8 cellular contexts compared by ENCODE assay signal in genomic region chr17:62423647-62424461, GRCh38. TPM values are rescaled to one million over a fixed set of nuclear protein-coding genes. Genes with fewer than 3 reads are reported as not detected.
DNase-seq lines count a peak whose midpoint lies in the region; ATAC-seq and TF ChIP-seq lines count a peak whose summit lies in the region.
"Not testable (repeated sequence)": the region's sequence is repeated elsewhere in the genome, so short reads cannot be mapped to it uniquely, and the experiment has no call there.

Gene METTL2A (plus strand): TSS chr17:62423897. CDS start chr17:62423903, 6 bp downstream.

- not testable (repeated sequence) for H3K27me3 ChIP-seq in DOHH2 (ENCODE audit: control insufficient read depth, low read length); PC-9 (ENCODE audit: insufficient read depth, low read depth); esophagus muscularis mucosa

- not testable (repeated sequence) for H3F3A ChIP-seq in DOHH2 (ENCODE audit: control insufficient read depth, insufficient read depth); PC-9 (ENCODE audit: insufficient read depth, low read depth)

- 1% methylated on average over 18 of the region's 58 CpGs for WGBS in esophagus muscularis mucosa

- peak within 1 kb of the TSS; percentile 69 for H3K27ac ChIP-seq in DOHH2 (ENCODE audit: low read depth, low read length)
- H3K27ac ChIP-seq in PC-9: peak within 1 kb of the TSS; percentile 56
- peak within 1 kb of the TSS; percentile 70 to 84 (median 76) for H3K27ac ChIP-seq in esophagus muscularis mucosa (replicated peaks in 1 of 4)

- H3K4me3 ChIP-seq in DOHH2 (ENCODE audit: low read length) (peak within 1 kb of the TSS; percentile 87), PC-9 (peak within 1 kb of the TSS; percentile 73), esophagus muscularis mucosa (peak within 1 kb of the TSS; percentile 70 to 87 (median 77))

- not testable (repeated sequence) for H3K9me3 ChIP-seq in DOHH2 (ENCODE audit: control insufficient read depth, insufficient read depth, low read length); PC-9 (ENCODE audit: insufficient read depth, low read depth); esophagus muscularis mucosa

- POLR2A ChIA-PET in PC-9 (lab: Charles Lee; ENCODE audit: unreplicated experiment): interaction anchor here (0.7 kb wide), 1 partner anchor 185 kb away, joined by 4 read pairs; no protein-coding TSS in a partner anchor

- not testable (repeated sequence) for H3K9me2 ChIP-seq in DOHH2 (replicated peaks; ENCODE audit: control insufficient read depth, low read length); PC-9 (ENCODE audit: insufficient read depth)

- not testable (repeated sequence) for TF ChIP-seq POLR2A in esophagus muscularis mucosa (IDR thresholded peaks at IDR 0.05; ENCODE audit: low read depth)

- peak within 1 kb of the TSS; percentile 96 for H2AFZ ChIP-seq in PC-9

- H3K36me3 ChIP-seq in DOHH2 (ENCODE audit: control insufficient read depth, low read length) (peaks cover 19% of the 10 kb centered on the region), esophagus muscularis mucosa (peaks cover 0 to 22% (median 11%) of the 10 kb centered on the region in 4 donors)
- not testable (repeated sequence) for H3K36me3 ChIP-seq in PC-9 (ENCODE audit: low read depth)

- intact Hi-C loops in PC-9 (cut with micrococcal nuclease; ENCODE audit: unreplicated experiment); esophagus muscularis mucosa (cut with DNase I): not testable (repeated sequence)

- DNase-seq in KG1 (lab: John Stamatoyannopoulos, UW): peak; percentile 67
- peak; percentile 89 to 90 for DNase-seq in PC-9
- peak; percentile 80 for DNase-seq in activated T-cell treated with anti-CD3 and anti-CD28 coated beads, Interleukin-2, amount 50 U/mL, for 1 hour
- DNase-seq in esophagus muscularis mucosa (ENCODE audit: extremely low spot score): peak; percentile 94
- peak; percentile 85 for DNase-seq in myocyte (ENCODE audit: low read depth)
- DNase-seq in stimulated activated CD8-positive, alpha-beta memory T cell treated with anti-CD3 and anti-CD28 coated beads, Interleukin-7, amount 100 ng/mL, for 4 hours (ENCODE audit: low read depth in 2 of 2): peak; percentile 73 to 77

- peak within 1 kb of the TSS; percentile 74 for H3K4me2 ChIP-seq in DOHH2 (ENCODE audit: low read length)
- peak within 1 kb of the TSS; percentile 93 for H3K4me2 ChIP-seq in PC-9

- TF ChIP-seq CTCF in DOHH2 (IDR thresholded peaks at IDR 0.05; ENCODE audit: low read depth, low read length, poor library complexity, severe bottlenecking) (peak; percentile 48), PC-9 (conservative IDR thresholded peaks at IDR 0.05) (peak; percentile 33; the same call in 1 of the 2 replicates), esophagus muscularis mucosa (IDR thresholded peaks at IDR 0.05) (peak in 1 of 3 experiments; percentile 49)

- H3K79me2 ChIP-seq in DOHH2 (ENCODE audit: control insufficient read depth, low read length) (peaks cover 50% of the 10 kb centered on the region), PC-9 (ENCODE audit: low read depth) (peaks cover 26% of the 10 kb centered on the region)

- not testable (repeated sequence) for BruUV-seq in PC-9 (replicated peaks; lab: Mats Ljungman, UMichigan)

- H4K20me1 ChIP-seq in DOHH2 (ENCODE audit: control insufficient read depth, insufficient read depth, low read depth, low read length); PC-9 (ENCODE audit: insufficient read depth): not testable (repeated sequence)

- not testable (repeated sequence) for TF ChIP-seq EP300 in esophagus muscularis mucosa (IDR thresholded peaks at IDR 0.05)

- H3K4me1 ChIP-seq in DOHH2 (ENCODE audit: control insufficient read depth, low read length): peaks cover 14% of the 10 kb centered on the region
- peaks cover 12% of the 10 kb centered on the region for H3K4me1 ChIP-seq in PC-9 (replicated peaks; ENCODE audit: insufficient read depth)
- H3K4me1 ChIP-seq in esophagus muscularis mucosa: peaks cover 0 to 31% (median 18%) of the 10 kb centered on the region in 4 donors

- ATAC-seq in GM21737 (IDR thresholded peaks at IDR 0.05; ENCODE audit: unreplicated experiment): peak; percentile 89

- CTCF ChIA-PET in PC-9 (lab: Charles Lee): not testable (repeated sequence)

RNA-seq across cellular contexts. Expression of gene METTL2A, which starts in this region (rescaled TPM):
- 23.1 and 28.1 TPM in 2 replicates for total RNA-seq in PC-9 (2021)
- 10 to 100 TPM; 12.2 to 14.3 (median 13.5) TPM for total RNA-seq in esophagus muscularis mucosa
- 23.5 and 26.1 TPM in 2 replicates for total RNA-seq in myocyte
- polyA plus RNA-seq in myocyte (2012): 19.5 TPM

Comparison
In these comparisons a context has a peak if more than half of its experiments do, and no peak if none do; other contexts are left out.
1. Peak in every context shown above with its lines: DNase-seq, ATAC-seq, H3K4me3 ChIP-seq and H3K27ac ChIP-seq.